In genomic region chr1:234970731-234971476, GRCh38 we compare ENCODE assay signal across 9 cellular contexts.
DNase-seq lines count a peak whose midpoint lies in the region; ATAC-seq and TF ChIP-seq lines count a peak whose summit lies in the region.
"Had no signal": no experiment of that assay in that cellular context is flagged by ENCODE, and none has a peak within 500 bp of the region (broad histone marks: within the 10 kb centered on the region; RNA-seq: fewer than 3 reads in every experiment).

No MANE protein-coding gene starts in this region.

- no peaks in the 10 kb centered on the region for H3K27me3 Mint-ChIP-seq in neural crest cell (ENCODE audit: low read depth)
- H3K27me3 Mint-ChIP-seq: B cell had no signal

- DNase-seq in NCI-H1417 (lab: John Stamatoyannopoulos, UW) (peak; percentile 19 to 68 (median 63)), NCI-H1417 treated with DMSO at 0.1 percent for 48 hours (lab: John Stamatoyannopoulos, UW) (no peak), LHCN-M2 (ENCODE audit: low read depth) (peak; percentile 99), fibroblast of villous mesenchyme (ENCODE audit: low read depth) (peak; percentile 99), neural crest cell (ENCODE audit: low read depth, low spot score) (no peak)
- peak; percentile 64 for DNase-seq in activated CD8-positive, alpha-beta memory T cell treated with anti-CD3 and anti-CD28 coated beads, Interleukin-2, amount 50 U/mL, for 48 hours

- H3K27ac Mint-ChIP-seq in neural crest cell (ENCODE audit: unreplicated experiment) = peak overlapping the region; percentile 37
- H3K27ac Mint-ChIP-seq: B cell had no signal

- no peaks in the 10 kb centered on the region for H3K36me3 Mint-ChIP-seq in neural crest cell (ENCODE audit: low read depth)

- no peak for TF ChIP-seq CTCF in fibroblast of villous mesenchyme (IDR thresholded peaks at IDR 0.05; ENCODE audit: insufficient read depth, low read depth, low read length)
- TF ChIP-seq CTCF in neural crest cell (conservative IDR thresholded peaks at IDR 0.05) = no peak

- H3K4me3 Mint-ChIP-seq in neural crest cell = peak overlapping the region; percentile 56

- H3K4me3 ChIP-seq in fibroblast of villous mesenchyme (ENCODE audit: low read depth, low read length) = peak overlapping the region; percentile 22

- peaks cover 64% of the 10 kb centered on the region for H3K4me1 Mint-ChIP-seq in neural crest cell

- no peaks in the 10 kb centered on the region for H3K9me3 Mint-ChIP-seq in neural crest cell

- ATAC-seq in GM19023 (IDR thresholded peaks at IDR 0.05; ENCODE audit: unreplicated experiment) (no peak), GM18517 (IDR thresholded peaks at IDR 0.05; ENCODE audit: unreplicated experiment) (no peak)

Comparison
In these comparisons a context has a peak if more than half of its experiments do, and no peak if none do; other contexts are left out.
1. DNase-seq: peak in NCI-H1417 (3 of 3), LHCN-M2 (single experiment), activated CD8-positive, alpha-beta memory T cell treated with anti-CD3 and anti-CD28 coated beads, Interleukin-2, amount 50 U/mL, for 48 hours (single experiment) and fibroblast of villous mesenchyme (single experiment); none in NCI-H1417 treated with DMSO at 0.1 percent for 48 hours (single experiment) and neural crest cell (single experiment).